In genomic region chr3:108940568-108941285, GRCh38 we compare ENCODE assay signal across 17 cellular contexts. TPM values are rescaled to one million over a fixed set of nuclear protein-coding genes. Genes with fewer than 3 reads are reported as not detected.
DNase-seq lines count a peak whose midpoint lies in the region; ATAC-seq and TF ChIP-seq lines count a peak whose summit lies in the region.
"Had no signal": no experiment of that assay in that cellular context is flagged by ENCODE, and none has a peak within 500 bp of the region (broad histone marks: within the 10 kb centered on the region; RNA-seq: fewer than 3 reads in every experiment).

No MANE protein-coding gene starts in this region.

- ATAC-seq in GM21447 (IDR thresholded peaks at IDR 0.05; ENCODE audit: unreplicated experiment): no peak

- no peaks in the 10 kb centered on the region for H3K36me3 ChIP-seq in endodermal cell (ENCODE audit: control insufficient read depth, insufficient read depth, low read length)

- H3K9me3 Mint-ChIP-seq in endodermal cell: no peaks in the 10 kb centered on the region

- no peak overlapping the region for H3K27ac Mint-ChIP-seq in endodermal cell

- no peaks in the 10 kb centered on the region for H3K9me3 ChIP-seq in endodermal cell (ENCODE audit: control insufficient read depth, low read length)

- no peaks in the 10 kb centered on the region for H3K4me1 ChIP-seq in endodermal cell (ENCODE audit: control insufficient read depth, insufficient read depth, low read length)

- H3K4me3 ChIP-seq in endodermal cell (ENCODE audit: low read length): no peak overlapping the region
- H3K4me3 ChIP-seq: PC-9 had no signal

- no peak overlapping the region for H3K4me3 Mint-ChIP-seq in endodermal cell

- no peaks in the 10 kb centered on the region for H3K27me3 Mint-ChIP-seq in endodermal cell (ENCODE audit: insufficient read depth)

- peaks cover 5% of the 10 kb centered on the region for H3K4me1 Mint-ChIP-seq in endodermal cell

- TF ChIP-seq CTCF in endodermal cell (conservative IDR thresholded peaks at IDR 0.05): no peak

- WGBS in endodermal cell (ENCODE audit: insufficient coverage in 1 of 2, insufficient read length in 1 of 2), 2 experiments: 87 to 97% methylated on average over 5 of the region's 5 CpGs

- H3K9ac ChIP-seq in endodermal cell (ENCODE audit: extremely low read depth, low read length, poor library complexity, severe bottlenecking): no peak overlapping the region

- DNase-seq in Daoy (ENCODE audit: low read depth) (peak; percentile 14), NCI-H226 (peak; percentile 40), glomerular visceral epithelial cell (ENCODE audit: extremely low spot score) (peak; percentile 74), renal cortical epithelial cell (ENCODE audit: low read depth) (peak; percentile 33), endodermal cell (no peak), NCI-H187 (lab: John Stamatoyannopoulos, UW) (no peak)
- DNase-seq: Calu3, DMS53, HCEC 1CT, KBM-7, NCI-H1436, NCI-H2029 treated with DMSO at 0.1 percent for 48 hours, NCI-H510A, NCI-H774, PC-9 had no signal

- H3K27me3 ChIP-seq in endodermal cell (ENCODE audit: control insufficient read depth, insufficient read depth, low read length, poor library complexity, severe bottlenecking): no peaks in the 10 kb centered on the region

- no peak overlapping the region for H3K27ac ChIP-seq in endodermal cell (ENCODE audit: low read depth, low read length)
- H3K27ac ChIP-seq: PC-9 had no signal

- no peaks in the 10 kb centered on the region for H3K36me3 Mint-ChIP-seq in endodermal cell (ENCODE audit: low read depth)

RNA-seq across cellular contexts. Expression of gene GUCA1C, which starts 13.0 kb away (rescaled TPM):
- not detected in 2 replicates for total RNA-seq in Daoy (2014; rRNA removed; shearing (Covaris generic))
- total RNA-seq in renal cortical epithelial cell (1.4 and 3.9 TPM in 2 replicates), endodermal cell (not detected)
- not detected for polyA plus RNA-seq in endodermal cell (2013, experiment 1 of 2)
- not detected for polyA plus RNA-seq in endodermal cell (2013, experiment 2 of 2)
- total RNA-seq: Calu3, PC-9, SK-MEL-5 had no signal

Comparison
In these comparisons a context has a peak if more than half of its experiments do, and no peak if none do; other contexts are left out.
1. DNase-seq: peak in Daoy (single experiment), NCI-H226 (single experiment), glomerular visceral epithelial cell (single experiment) and renal cortical epithelial cell (single experiment); none in endodermal cell (single experiment) and NCI-H187 (0 of 2).